In genomic region chr15:55241895-55242294, GRCh38 we compare ENCODE assay signal across 18 cellular contexts. TPM values are rescaled to one million over a fixed set of nuclear protein-coding genes. Genes with fewer than 3 reads are reported as not detected.
DNase-seq lines count a peak whose midpoint lies in the region; ATAC-seq, FAIRE-seq and TF ChIP-seq lines count a peak whose summit lies in the region.
"Had no signal": no experiment of that assay in that cellular context is flagged by ENCODE, and none has a peak within 500 bp of the region (broad histone marks: within the 10 kb centered on the region; RNA-seq: fewer than 3 reads in every experiment).

No MANE protein-coding gene starts in this region.

- no peak overlapping the region for H4K5ac ChIP-seq in IMR-90 (ENCODE audit: low read depth, low read length)

- H3K56ac ChIP-seq in IMR-90 (ENCODE audit: extremely low read depth, insufficient read depth, low read length), result no peak overlapping the region

- no peak overlapping the region for H3K18ac ChIP-seq in IMR-90 (ENCODE audit: low read depth, low read length)

- BruUV-seq in IMR-90 (replicated peaks; lab: Mats Ljungman, UMichigan), result no TSS peak

- no peak overlapping the region for H3K23ac ChIP-seq in IMR-90 (ENCODE audit: low read depth, low read length)

- H2BK5ac ChIP-seq in IMR-90 (ENCODE audit: low read depth, low read length, poor library complexity, severe bottlenecking), result no peak overlapping the region

- peaks cover 67 to 99% (median 94%) of the 10 kb centered on the region in 3 donors for H3K4me1 Mint-ChIP-seq in CD8-positive, alpha-beta memory T cell
- peaks cover 3% of the 10 kb centered on the region for H3K4me1 Mint-ChIP-seq in astrocyte (ENCODE audit: low read depth, unreplicated experiment)
- H3K4me1 Mint-ChIP-seq: neural crest cell had no signal

- no peaks in the 10 kb centered on the region for H3K27me3 Mint-ChIP-seq in CD8-positive, alpha-beta memory T cell
- no peaks in the 10 kb centered on the region for H3K27me3 Mint-ChIP-seq in astrocyte (ENCODE audit: low read depth, unreplicated experiment)

- no peak for FAIRE-seq in astrocyte (lab: Jason Lieb, UNC)
- FAIRE-seq: G401.6, GM12892 had no signal

- H3K9me3 ChIP-seq in CD8-positive, alpha-beta memory T cell (ENCODE audit: low read length), result no peaks in the 10 kb centered on the region
- no peaks in the 10 kb centered on the region for H3K9me3 ChIP-seq in IMR-90 (ENCODE audit: control insufficient read depth, insufficient read depth, low read length)
- H3K9me3 ChIP-seq in astrocyte (ENCODE audit: insufficient read depth, low read depth, low read length), result no peaks in the 10 kb centered on the region
- H3K9me3 ChIP-seq in lower lobe of right lung, result no peaks in the 10 kb centered on the region
- H3K9me3 ChIP-seq in body of pancreas, result no peaks in the 10 kb centered on the region

- TF ChIP-seq POLR2A in IMR-90 (IDR thresholded peaks at IDR 0.05; ENCODE audit: low read depth, low read length), result no peak
- no peak for TF ChIP-seq POLR2A in body of pancreas (IDR thresholded peaks at IDR 0.05)

- no peak overlapping the region for H4K8ac ChIP-seq in IMR-90 (ENCODE audit: low read depth in 2 of 2, low read length in 2 of 2)

- TF ChIP-seq RAD21 in IMR-90 (IDR thresholded peaks at IDR 0.05; ENCODE audit: low read length), result no peak

- peaks cover 0 to 6% of the 10 kb centered on the region in 2 experiments; a peak in 2 of 4 replicates for H3K79me1 ChIP-seq in IMR-90 (ENCODE audit: low read depth in 1 of 2, low read length in 2 of 2)

- no peaks in the 10 kb centered on the region for H3K27me3 ChIP-seq in CD8-positive, alpha-beta memory T cell (ENCODE audit: insufficient read depth, low read length, poor library complexity, severe bottlenecking)
- H3K27me3 ChIP-seq in IMR-90 (ENCODE audit: control insufficient read depth, insufficient read depth, low read length) (no peaks in the 10 kb centered on the region), astrocyte (ENCODE audit: insufficient read depth, low read length) (no peaks in the 10 kb centered on the region), lower lobe of right lung (ENCODE audit: low read depth) (no peaks in the 10 kb centered on the region), body of pancreas (no peaks in the 10 kb centered on the region)

- CTCF ChIA-PET in CD8-positive, alpha-beta memory T cell (lab: Charles Lee), result interaction anchor here (1.1 kb wide), 1 partner anchor 29 kb away, joined by 3 read pairs; no protein-coding TSS in a partner anchor
- CTCF ChIA-PET in IMR-90 (lab: Yijun Ruan, JAX), result no interaction called here

- no peak for DNase-seq in CD8-positive, alpha-beta memory T cell
- DNase-seq in IMR-90, result peak; percentile 71
- peak; percentile 69 for DNase-seq in astrocyte (ENCODE audit: low read depth)
- DNase-seq in lower lobe of right lung, result no peak
- DNase-seq in Ammon's horn (ENCODE audit: low spot score), result no peak
- DNase-seq in body of pancreas, result no peak
- DNase-seq in DMS114 treated with DMSO at 0.1 percent for 48 hours (lab: John Stamatoyannopoulos, UW; ENCODE audit: unreplicated experiment), result no peak
- no peak for DNase-seq in DMS153 (lab: John Stamatoyannopoulos, UW)
- DNase-seq: COR-L47, NCI-H1105, NCI-H774, retina, substantia nigra had no signal

- no peak overlapping the region for H3K9ac ChIP-seq in IMR-90 (ENCODE audit: low read depth, low read length)
- no peak overlapping the region for H3K9ac ChIP-seq in astrocyte (ENCODE audit: low read length)

- H2AFZ ChIP-seq in IMR-90 (replicated peaks; ENCODE audit: low read length, poor library complexity), result no peak overlapping the region
- no peak overlapping the region for H2AFZ ChIP-seq in astrocyte (ENCODE audit: low read depth, low read length)

- POLR2A ChIA-PET in CD8-positive, alpha-beta memory T cell (lab: Charles Lee), result no interaction called here
- POLR2A ChIA-PET in IMR-90 (lab: Charles Lee; ENCODE audit: unreplicated experiment), result no interaction called here

- H3K4me3 Mint-ChIP-seq in CD8-positive, alpha-beta memory T cell, result no peak overlapping the region
- no peak overlapping the region for H3K4me3 Mint-ChIP-seq in astrocyte (ENCODE audit: unreplicated experiment)
- H3K4me3 Mint-ChIP-seq: neural crest cell had no signal

- intact Hi-C loops in IMR-90 (cut with micrococcal nuclease), result no loop called here
- intact Hi-C loops in lower lobe of right lung (cut with DNase I), result no loop called here
- intact Hi-C loops in body of pancreas (cut with DNase I), result no loop called here

- H3K36me3 ChIP-seq in CD8-positive, alpha-beta memory T cell (ENCODE audit: insufficient read depth, low read length), result no peaks in the 10 kb centered on the region
- H3K36me3 ChIP-seq in IMR-90 (ENCODE audit: control insufficient read depth, insufficient read depth, low read length) (no peaks in the 10 kb centered on the region), astrocyte (ENCODE audit: insufficient read depth, low read length) (no peaks in the 10 kb centered on the region), lower lobe of right lung (no peaks in the 10 kb centered on the region), body of pancreas (replicated peaks in 1 of 2; ENCODE audit: insufficient read depth in 1 of 2, low read depth in 2 of 2) (no peaks in the 10 kb centered on the region)

- no peak overlapping the region for H2AK9ac ChIP-seq in IMR-90 (replicated peaks; ENCODE audit: low read depth, low read length, poor library complexity)

- dilution Hi-C loops in IMR-90 (cut with HindIII; ENCODE audit: low sequenced_read_pairs, unreplicated experiment), result no loop called here

- H3K27ac ChIP-seq in CD8-positive, alpha-beta memory T cell (ENCODE audit: low read depth, low read length), result no peak overlapping the region
- no peak overlapping the region for H3K27ac ChIP-seq in IMR-90 (ENCODE audit: insufficient read depth, low read length)
- H3K27ac ChIP-seq in astrocyte (ENCODE audit: low read depth, low read length), result peak overlapping the region; percentile 19
- peak overlapping the region; percentile 44 for H3K27ac ChIP-seq in lower lobe of right lung
- no peak overlapping the region for H3K27ac ChIP-seq in body of pancreas

- no peaks in the 10 kb centered on the region for H3K9me3 Mint-ChIP-seq in CD8-positive, alpha-beta memory T cell
- no peaks in the 10 kb centered on the region for H3K9me3 Mint-ChIP-seq in astrocyte (ENCODE audit: unreplicated experiment)
- H3K9me3 Mint-ChIP-seq: neural crest cell had no signal

- H4K91ac ChIP-seq in IMR-90 (ENCODE audit: insufficient read depth, low read depth, low read length), result no peak overlapping the region

- no peak overlapping the region for H2AK5ac ChIP-seq in IMR-90 (ENCODE audit: low read depth, low read length)

- H4K20me1 ChIP-seq in IMR-90 (ENCODE audit: insufficient read depth, low read length), result no peaks in the 10 kb centered on the region
- no peaks in the 10 kb centered on the region for H4K20me1 ChIP-seq in astrocyte (ENCODE audit: insufficient read depth, low read length)

- in situ Hi-C loops in IMR-90 (cut with MboI; ENCODE audit: low sequenced_read_pairs), result no loop called here

- peak overlapping the region in 6 of 8 donors; percentile 2 to 81 (median 16) for H3K27ac Mint-ChIP-seq in CD8-positive, alpha-beta memory T cell
- H3K27ac Mint-ChIP-seq in astrocyte (ENCODE audit: unreplicated experiment), result no peak overlapping the region

- H3K4me3 ChIP-seq in CD8-positive, alpha-beta memory T cell (ENCODE audit: low read length), result no peak overlapping the region
- no peak overlapping the region for H3K4me3 ChIP-seq in IMR-90 (ENCODE audit: insufficient read depth, low read depth, low read length)
- no peak overlapping the region for H3K4me3 ChIP-seq in astrocyte (ENCODE audit: insufficient read depth, low read depth, low read length)
- H3K4me3 ChIP-seq in lower lobe of right lung, result no peak overlapping the region
- H3K4me3 ChIP-seq in body of pancreas, result no peak overlapping the region
- H3K4me3 ChIP-seq: lung had no signal

- H3K4me1 ChIP-seq in CD8-positive, alpha-beta memory T cell (ENCODE audit: insufficient read depth, low read length), result peaks cover 21% of the 10 kb centered on the region
- H3K4me1 ChIP-seq in IMR-90 (ENCODE audit: control insufficient read depth, insufficient read depth, low read length) (peaks cover 2% of the 10 kb centered on the region), astrocyte (ENCODE audit: insufficient read depth, low read length) (no peaks in the 10 kb centered on the region), lower lobe of right lung (peaks cover 33% of the 10 kb centered on the region), body of pancreas (no peaks in the 10 kb centered on the region)

- H3K14ac ChIP-seq in IMR-90 (replicated peaks; ENCODE audit: low read depth, low read length), result no peak overlapping the region

- TF ChIP-seq CTCF in IMR-90 (conservative IDR thresholded peaks at IDR 0.05; ENCODE audit: low read depth, low read length) (no peak), astrocyte (IDR thresholded peaks at IDR 0.05; ENCODE audit: insufficient read depth, low read depth, low read length) (no peak), lower lobe of right lung (IDR thresholded peaks at IDR 0.05) (no peak), body of pancreas (IDR thresholded peaks at IDR 0.05) (no peak)

- no peak overlapping the region for H3K4ac ChIP-seq in IMR-90 (ENCODE audit: low read depth, low read length)

- H3K4me2 ChIP-seq in IMR-90 (ENCODE audit: low read depth, low read length) (no peak overlapping the region), astrocyte (ENCODE audit: low read length) (no peak overlapping the region)

- no peak; the same call in 1 of the 2 replicates for ATAC-seq in IMR-90 (ENCODE audit: low read depth)
- ATAC-seq in lower lobe of right lung, result no peak
- ATAC-seq in body of pancreas, result no peak
- ATAC-seq: Panc1 had no signal

- no peak overlapping the region for H2BK120ac ChIP-seq in IMR-90 (ENCODE audit: low read depth, low read length)

- no peak overlapping the region for H2BK15ac ChIP-seq in IMR-90 (ENCODE audit: low read depth, low read length)

- peaks cover 3 to 33% (median 4%) of the 10 kb centered on the region in 3 donors for H3K36me3 Mint-ChIP-seq in CD8-positive, alpha-beta memory T cell
- no peaks in the 10 kb centered on the region for H3K36me3 Mint-ChIP-seq in astrocyte (ENCODE audit: low read depth, unreplicated experiment)

- H2BK20ac ChIP-seq in IMR-90 (ENCODE audit: low read depth, low read length), result no peak overlapping the region

- H3K79me2 ChIP-seq in astrocyte (ENCODE audit: insufficient read depth, low read length), result no peaks in the 10 kb centered on the region

- H3K9me1 ChIP-seq in IMR-90 (ENCODE audit: insufficient read depth, low read length), result peaks cover 3% of the 10 kb centered on the region; the same call in 1 of the 2 replicates

- WGBS in IMR-90 (ENCODE audit: extremely low coverage in 2 of 2, insufficient read length in 1 of 2), 2 experiments, result no CpG with 5 or more reads among the region's 1 CpG
- WGBS in body of pancreas, 2 donors, result 47 to 60% methylated on average over 1 of the region's 1 CpG

RNA-seq across cellular contexts. Expression of gene RSL24D1, which starts 45.2 kb away (rescaled TPM):
- 100 to 1,000 TPM; 145 to 154 TPM for total RNA-seq in CD8-positive, alpha-beta memory T cell
- polyA plus RNA-seq in CD8-positive, alpha-beta memory T cell, result 84.9 TPM
- total RNA-seq in IMR-90 (2012; rRNA removed) (36.7 and 89.2 TPM in 2 replicates), astrocyte (71.4 and 76.1 TPM in 2 replicates), lower lobe of right lung (64.6 TPM), body of pancreas (10 to 100 TPM; 13.5 to 46.7 TPM)
- polyA plus RNA-seq in IMR-90 (2012; rRNA removed), result 25.6 and 36.5 TPM in 2 replicates
- 3.2 and 5.1 TPM in 2 replicates for polyA plus RNA-seq in IMR-90 (2012; cell fraction: cytosol; rRNA removed)
- 0.64 and 10.2 TPM in 2 replicates for polyA plus RNA-seq in IMR-90 (2012; cell fraction: nucleus; rRNA removed; ENCODE audit: low replicate concordance)

RNA-seq across cellular contexts. Expression of gene RAB27A, which starts 47.7 kb away (rescaled TPM):
- 100 to 1,000 TPM; 187 to 195 TPM for total RNA-seq in CD8-positive, alpha-beta memory T cell
- polyA plus RNA-seq in CD8-positive, alpha-beta memory T cell, result 132 TPM
- total RNA-seq in IMR-90 (2012; rRNA removed) (4.8 and 8.6 TPM in 2 replicates), astrocyte (17.8 and 18.8 TPM in 2 replicates), lower lobe of right lung (63.4 TPM), body of pancreas (1 to 10 TPM; 9.6 to 9.9 TPM)
- 12.1 and 13.7 TPM in 2 replicates for polyA plus RNA-seq in IMR-90 (2012; rRNA removed)
- polyA plus RNA-seq in IMR-90 (2012; cell fraction: cytosol; rRNA removed), result 2.6 and 9.4 TPM in 2 replicates
- polyA plus RNA-seq in IMR-90 (2012; cell fraction: nucleus; rRNA removed; ENCODE audit: low replicate concordance), result 1.7 and 10.6 TPM in 2 replicates

Comparison
In these comparisons a context has a peak if more than half of its experiments do, and no peak if none do; other contexts are left out.
1. DNase-seq: peak in IMR-90 (single experiment) and astrocyte (single experiment); none in CD8-positive, alpha-beta memory T cell (0 of 5), lower lobe of right lung (single experiment), Ammon's horn (single experiment), body of pancreas (0 of 4), DMS114 treated with DMSO at 0.1 percent for 48 hours (single experiment) and DMS153 (single experiment).
2. H3K27ac ChIP-seq: peak in astrocyte (single experiment) and lower lobe of right lung (single experiment); none in CD8-positive, alpha-beta memory T cell (single experiment), IMR-90 (single experiment) and body of pancreas (0 of 4).